8 cellular contexts compared by ENCODE assay signal in the genomic region with DNA sequence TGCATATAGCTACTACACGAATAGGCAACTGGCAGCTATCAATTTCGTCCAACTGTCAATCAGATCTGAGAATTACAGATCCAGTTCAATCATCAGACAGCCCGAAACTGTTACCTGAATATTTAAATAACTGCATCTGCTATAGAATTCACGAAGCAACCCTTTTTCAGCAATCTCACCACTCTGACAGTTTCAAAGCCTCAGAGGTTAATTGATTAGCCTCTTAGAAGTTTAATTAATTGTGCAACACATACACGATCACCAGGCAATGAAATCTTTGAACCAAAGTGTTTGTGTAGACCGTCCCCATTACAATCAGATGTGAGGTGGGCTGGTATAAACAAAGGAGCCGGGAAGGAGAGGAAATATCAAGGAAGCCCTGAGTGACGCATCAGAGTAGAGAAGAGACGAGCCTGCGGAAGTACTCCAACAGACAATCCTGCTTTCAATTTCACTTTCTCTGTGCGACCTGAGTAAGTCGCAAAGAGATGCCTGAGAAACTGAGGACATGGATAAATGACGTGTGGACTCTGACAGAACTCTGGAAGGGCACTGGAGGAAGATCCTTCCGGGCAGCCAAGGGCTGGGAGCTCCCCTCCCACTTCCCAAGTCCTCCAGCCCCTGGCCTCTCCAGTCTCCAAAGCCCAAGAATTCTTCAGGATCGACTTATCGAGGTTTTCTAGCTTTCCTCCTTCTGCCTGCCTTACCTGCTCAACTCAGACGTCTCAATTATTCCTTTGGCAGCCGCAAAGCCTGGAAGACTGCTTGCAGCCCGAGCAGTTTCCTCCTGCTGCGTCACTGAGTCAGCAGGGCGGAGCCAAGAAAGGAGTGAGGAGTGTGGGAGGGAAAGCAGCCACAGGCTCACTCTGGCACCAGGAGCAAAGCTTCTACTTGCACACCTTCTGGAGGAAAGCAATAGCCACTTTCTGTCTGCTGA. TPM values are rescaled to one million over a fixed set of nuclear protein-coding genes. Genes with fewer than 3 reads are reported as not detected.
DNase-seq lines count a peak whose midpoint lies in the region; ATAC-seq, FAIRE-seq and TF ChIP-seq lines count a peak whose summit lies in the region.

A gene with protein sequence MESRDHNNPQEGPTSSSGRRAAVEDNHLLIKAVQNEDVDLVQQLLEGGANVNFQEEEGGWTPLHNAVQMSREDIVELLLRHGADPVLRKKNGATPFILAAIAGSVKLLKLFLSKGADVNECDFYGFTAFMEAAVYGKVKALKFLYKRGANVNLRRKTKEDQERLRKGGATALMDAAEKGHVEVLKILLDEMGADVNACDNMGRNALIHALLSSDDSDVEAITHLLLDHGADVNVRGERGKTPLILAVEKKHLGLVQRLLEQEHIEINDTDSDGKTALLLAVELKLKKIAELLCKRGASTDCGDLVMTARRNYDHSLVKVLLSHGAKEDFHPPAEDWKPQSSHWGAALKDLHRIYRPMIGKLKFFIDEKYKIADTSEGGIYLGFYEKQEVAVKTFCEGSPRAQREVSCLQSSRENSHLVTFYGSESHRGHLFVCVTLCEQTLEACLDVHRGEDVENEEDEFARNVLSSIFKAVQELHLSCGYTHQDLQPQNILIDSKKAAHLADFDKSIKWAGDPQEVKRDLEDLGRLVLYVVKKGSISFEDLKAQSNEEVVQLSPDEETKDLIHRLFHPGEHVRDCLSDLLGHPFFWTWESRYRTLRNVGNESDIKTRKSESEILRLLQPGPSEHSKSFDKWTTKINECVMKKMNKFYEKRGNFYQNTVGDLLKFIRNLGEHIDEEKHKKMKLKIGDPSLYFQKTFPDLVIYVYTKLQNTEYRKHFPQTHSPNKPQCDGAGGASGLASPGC (minus strand): TSS at position 797 of the 937 bp plus-strand sequence. CDS start 2,450 bp downstream, outside the sequence.

- H3K9ac ChIP-seq in neural progenitor cell, result no peak within 1 kb of the TSS

- no peaks in the 10 kb centered on the region for H4K20me1 ChIP-seq in neural progenitor cell (ENCODE audit: low read depth)

- ATAC-seq in GM19035 (IDR thresholded peaks at IDR 0.05; ENCODE audit: unreplicated experiment), result peak; percentile 91
- ATAC-seq in HG03159 (IDR thresholded peaks at IDR 0.05; ENCODE audit: unreplicated experiment), result peak; percentile 93

- peak within 1 kb of the TSS; percentile 97 for H2AFZ ChIP-seq in neural progenitor cell (replicated peaks)

- H3K4me2 ChIP-seq in neural progenitor cell, result peak within 1 kb of the TSS; percentile 79

- H3K36me3 ChIP-seq in neural progenitor cell (no peaks in the 10 kb centered on the region), transverse colon (no peaks in the 10 kb centered on the region)

- WGBS in transverse colon (ENCODE audit: low coverage in 1 of 2), 2 donors, result 3 to 11% methylated on average over 5 to 21 of the region's 21 CpGs

- H3K4me3 ChIP-seq in neural progenitor cell, result peak within 1 kb of the TSS; percentile 47
- H3K4me3 ChIP-seq in transverse colon, result peak within 1 kb of the TSS; percentile 71 to 87 (median 81)

- H3K4me3 Mint-ChIP-seq in neural progenitor cell, result peak within 1 kb of the TSS; percentile 86

- H3K4me1 Mint-ChIP-seq in neural progenitor cell, result peaks cover 14% of the 10 kb centered on the region

- H3K27me3 Mint-ChIP-seq in neural progenitor cell (ENCODE audit: insufficient read depth, low read depth), result peaks cover 6% of the 10 kb centered on the region

- H3K9me3 ChIP-seq in neural progenitor cell (ENCODE audit: low read depth) (peaks cover 3% of the 10 kb centered on the region), transverse colon (no peaks in the 10 kb centered on the region)

- DNase-seq in RCC 7860 (ENCODE audit: low spot score), result peak; percentile 74
- peak; percentile 65 for DNase-seq in activated naive CD4-positive, alpha-beta T cell treated with Interleukin-2 at 50 U/mL for 16 hours
- DNase-seq in foreskin melanocyte, result peak; percentile 64
- peak; percentile 73 for DNase-seq in neural progenitor cell (ENCODE audit: low spot score)
- peak; percentile 86 for DNase-seq in transverse colon

- H3K27ac Mint-ChIP-seq in neural progenitor cell, result peak within 1 kb of the TSS; percentile 78

- H3K4me1 ChIP-seq in neural progenitor cell, result no peaks in the 10 kb centered on the region
- H3K4me1 ChIP-seq in transverse colon, result peaks cover 8 to 34% (median 19%) of the 10 kb centered on the region in 4 donors

- no peaks in the 10 kb centered on the region for H3K27me3 ChIP-seq in neural progenitor cell
- no peaks in the 10 kb centered on the region for H3K27me3 ChIP-seq in transverse colon

- H3K27ac ChIP-seq in C4-2B (peak within 1 kb of the TSS; percentile 72), neural progenitor cell (no peak within 1 kb of the TSS), transverse colon (peak within 1 kb of the TSS; percentile 97 to 99 (median 98))

- TF ChIP-seq CTCF in C4-2B (conservative IDR thresholded peaks at IDR 0.05), result no peak
- TF ChIP-seq CTCF in neural progenitor cell (IDR thresholded peaks at IDR 0.05), result no peak
- TF ChIP-seq CTCF in transverse colon (IDR thresholded peaks at IDR 0.05), result no peak

- H3K9me3 Mint-ChIP-seq in neural progenitor cell, result no peaks in the 10 kb centered on the region

- in situ Hi-C loops in transverse colon (cut with MboI; ENCODE audit: low pct_ligation_motif_present in 1 of 4, low pct_unique_long_range_greater_than_20kb in 1 of 4, low sequenced_read_pairs in 3 of 4), result loop anchor here (10.0 to 25.0 kb wide), 2 partner anchors 494 to 501 kb away; no protein-coding TSS in a partner anchor

- peak; percentile 78 for TF ChIP-seq POLR2A in transverse colon (IDR thresholded peaks at IDR 0.05)

- no peaks in the 10 kb centered on the region for H3K36me3 Mint-ChIP-seq in neural progenitor cell

- TF ChIP-seq EP300 in transverse colon (IDR thresholded peaks at IDR 0.05; ENCODE audit: low read depth), result no peak

- intact Hi-C loops in transverse colon (cut with DNase I; ENCODE audit: low total_unique reads), result no loop called here

- peak; percentile 58 for FAIRE-seq in RCC 7860 (lab: Jason Lieb, UNC)

- H3K79me2 ChIP-seq in neural progenitor cell (ENCODE audit: low read depth), result no peaks in the 10 kb centered on the region

- no peaks in the 10 kb centered on the region for H3F3A ChIP-seq in neural progenitor cell (ENCODE audit: low read depth)

RNA-seq across cellular contexts. Expression of the gene that starts here (rescaled TPM):
- 3.6 and 6.2 TPM in 2 replicates for total RNA-seq in neural progenitor cell (ENCODE audit: low replicate concordance)
- 10 to 100 TPM in 3 of 4 donors, 1 to 10 TPM in 1; 9.0 to 19.9 (median 15.4) TPM for total RNA-seq in transverse colon
